Comparison of ENCODE assay signal across 21 cellular contexts in the genomic region with DNA sequence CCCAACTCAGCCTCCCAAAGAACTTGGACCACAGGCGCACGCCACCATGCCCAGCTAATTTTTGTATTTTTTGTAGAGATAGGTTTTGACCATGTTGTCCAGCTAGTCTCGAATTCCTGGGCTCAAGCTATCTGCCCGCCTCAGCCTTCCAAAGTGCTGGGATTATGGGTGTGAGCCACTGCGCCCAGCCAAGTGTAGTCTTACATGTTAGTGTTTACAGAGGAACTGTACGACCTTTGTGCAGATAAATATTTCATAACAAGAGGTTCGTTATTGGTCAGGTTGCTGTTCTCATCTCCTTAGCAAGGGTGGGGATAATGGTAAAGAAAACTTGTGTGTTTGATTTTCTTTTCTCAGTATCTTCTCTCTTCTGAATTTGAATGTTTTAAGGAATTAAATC.
"Had no signal": no experiment of that assay in that cellular context is flagged by ENCODE, and none has a peak within 500 bp of the region (broad histone marks: within the 10 kb centered on the region; RNA-seq: fewer than 3 reads in every experiment).

No MANE protein-coding gene starts in this region.

- FAIRE-seq: RCC 7860 had no signal

- H3K9me3 ChIP-seq: MG63, SK-N-SH had no signal

- H3K4me2 ChIP-seq: SK-N-SH had no signal

- H3K27ac ChIP-seq: RWPE1 had no signal

- DNase-seq: IMR-90, Karpas-422, KG1, MG63, NCI-H1092, NCI-H1105 treated with DMSO at 0.1 percent for 48 hours, NCI-H1417 treated with DMSO at 0.1 percent for 48 hours, NCI-H187, NCI-H2029, NCI-H2081 treated with DMSO at 0.1 percent for 48 hours, NCI-H2171, NCI-H226, NCI-H446, NCI-H510A, NCI-H524 treated with DMSO at 0.1 percent for 48 hours, NCI-H69, NCI-H774, SHP77, SK-N-SH had no signal

- H3K9ac ChIP-seq: SK-N-SH had no signal

- H3K4me3 ChIP-seq: MG63 had no signal

- H3K27me3 ChIP-seq: MG63 had no signal
